ENCODE assay signal across 26 cellular contexts in genomic region chr10:92052741-92053140, GRCh38.
"Had no signal": no experiment of that assay in that cellular context is flagged by ENCODE, and none has a peak within 500 bp of the region (broad histone marks: within the 10 kb centered on the region; RNA-seq: fewer than 3 reads in every experiment).

No MANE protein-coding gene starts in this region.

- H3K4me3 ChIP-seq: SJSA1 had no signal

- H3K27ac ChIP-seq: KMS-11, SJSA1 had no signal

- H3K9ac ChIP-seq: KMS-11 had no signal

- H3K9me3 Mint-ChIP-seq: activated B cell treated with CpG ODN at 0.5 μM for 24 hours; activated CD4-positive, alpha-beta memory T cell treated with anti-CD3 and anti-CD28 coated beads, Interleukin-2, amount 10 ng/mL, durations not matched to agents 7 days and 5 days; activated naive CD4-positive, alpha-beta T cell treated with anti-CD3 and anti-CD28 coated beads for 36 hours; activated T-helper 17 cell treated with anti-CD3 and anti-CD28 coated beads, Interleukin-2, amount 50 U/mL, for 72 hours; brain; T-helper 1 cell treated with Interleukin-12 subunit alpha and Interleukin-12 subunit beta and Interleukin-4 antibody, amounts not matched to agents 30 μg/mL and 1 μg/mL, for 36 hours had no signal

- H3K4me1 Mint-ChIP-seq: brain had no signal

- DNase-seq: activated B cell treated with CpG ODN at 0.5 μM for 24 hours; activated CD4-positive, alpha-beta memory T cell treated with anti-CD3 and anti-CD28 coated beads, Interleukin-2, amount 10 ng/mL, durations not matched to agents 7 days and 5 days; activated CD4-positive, alpha-beta T cell treated with anti-CD3 and anti-CD28 coated beads, Interleukin-2, amount 50 U/mL, for 1 hour; activated gamma-delta T cell; activated naive CD4-positive, alpha-beta T cell treated with anti-CD3 and anti-CD28 coated beads for 36 hours; activated T-cell treated with anti-CD3 and anti-CD28 coated beads for 4 hours; activated T-cell treated with anti-CD3 and anti-CD28 coated beads, Interleukin-2, amount 50 U/mL, for 48 hours; amygdala; NCI-H1092; NCI-H1417 treated with DMSO at 0.1 percent for 48 hours; NCI-H1694; NCI-H2029 treated with DMSO at 0.1 percent for 48 hours; NCI-H510A treated with DMSO at 0.1 percent for 48 hours; NCI-H69; NK-92 treated with Interleukin-12 subunit alpha and Interleukin-12 subunit beta, amount 100 ng/mL, for 24 hours; SHP77; SW 1271 had no signal

- H3K27me3 Mint-ChIP-seq: activated B cell treated with CpG ODN at 0.5 μM for 24 hours; activated CD4-positive, alpha-beta memory T cell treated with anti-CD3 and anti-CD28 coated beads, Interleukin-2, amount 10 ng/mL, durations not matched to agents 7 days and 5 days; activated naive CD8-positive, alpha-beta T cell; activated T-helper 17 cell treated with anti-CD3 and anti-CD28 coated beads, Interleukin-2, amount 50 U/mL, for 72 hours; brain had no signal

- H3K36me3 ChIP-seq: SJSA1 had no signal

- ATAC-seq: activated T-helper 17 cell treated with anti-CD3 and anti-CD28 coated beads, Interleukin-2, amount 50 U/mL, for 72 hours; SK-N-SH treated with all-trans-retinoic acid at 6 μM for 48 hours had no signal

- FAIRE-seq: astrocyte, RCC 7860 had no signal

- H3K27ac Mint-ChIP-seq: activated B cell treated with CpG ODN at 0.5 μM for 24 hours; activated CD4-positive, alpha-beta memory T cell treated with anti-CD3 and anti-CD28 coated beads, Interleukin-2, amount 10 ng/mL, durations not matched to agents 7 days and 5 days; activated naive CD4-positive, alpha-beta T cell treated with anti-CD3 and anti-CD28 coated beads for 36 hours; activated naive CD8-positive, alpha-beta T cell; activated T-helper 17 cell treated with anti-CD3 and anti-CD28 coated beads, Interleukin-2, amount 50 U/mL, for 72 hours; T-helper 1 cell treated with Interleukin-12 subunit alpha and Interleukin-12 subunit beta and Interleukin-4 antibody, amounts not matched to agents 30 μg/mL and 1 μg/mL, for 36 hours had no signal

- H3K9me3 ChIP-seq: SJSA1 had no signal

- H3K4me2 ChIP-seq: KMS-11 had no signal

- H3K4me1 ChIP-seq: SJSA1 had no signal

- H3K4me3 Mint-ChIP-seq: activated B cell treated with CpG ODN at 0.5 μM for 24 hours; activated CD4-positive, alpha-beta memory T cell treated with anti-CD3 and anti-CD28 coated beads, Interleukin-2, amount 10 ng/mL, durations not matched to agents 7 days and 5 days; activated naive CD4-positive, alpha-beta T cell treated with anti-CD3 and anti-CD28 coated beads for 36 hours; activated naive CD8-positive, alpha-beta T cell; activated T-helper 17 cell treated with anti-CD3 and anti-CD28 coated beads, Interleukin-2, amount 50 U/mL, for 72 hours; brain; T-helper 1 cell treated with Interleukin-12 subunit alpha and Interleukin-12 subunit beta and Interleukin-4 antibody, amounts not matched to agents 30 μg/mL and 1 μg/mL, for 36 hours had no signal
